8 cellular contexts compared by ENCODE assay signal in genomic region chr17:79993390-79994221, GRCh38. TPM values are rescaled to one million over a fixed set of nuclear protein-coding genes. Genes with fewer than 3 reads are reported as not detected.
DNase-seq lines count a peak whose midpoint lies in the region; ATAC-seq and TF ChIP-seq lines count a peak whose summit lies in the region.

No MANE protein-coding gene starts in this region.

- H3K9me3 Mint-ChIP-seq in activated CD8-positive, alpha-beta T cell treated with anti-CD3 and anti-CD28 coated beads, Interleukin-2, amount 10 ng/mL, durations not matched to agents 7 days and 5 days (ENCODE audit: insufficient read depth): no peaks in the 10 kb centered on the region

- no peak for TF ChIP-seq CTCF in foreskin fibroblast (IDR thresholded peaks at IDR 0.05; ENCODE audit: low read depth, low read length)

- peak overlapping the region; percentile 70 for H3K4me3 Mint-ChIP-seq in activated CD8-positive, alpha-beta T cell treated with anti-CD3 and anti-CD28 coated beads, Interleukin-2, amount 10 ng/mL, durations not matched to agents 7 days and 5 days

- ATAC-seq in activated CD8-positive, alpha-beta T cell treated with anti-CD3 and anti-CD28 coated beads, Interleukin-2, amount 10 ng/mL, durations not matched to agents 7 days and 5 days: peak; percentile 21
- ATAC-seq in HG03378 (IDR thresholded peaks at IDR 0.05; ENCODE audit: unreplicated experiment) (no peak), HG02759 (IDR thresholded peaks at IDR 0.05; ENCODE audit: unreplicated experiment) (no peak)

- POLR2A ChIA-PET in activated CD8-positive, alpha-beta T cell treated with anti-CD3 and anti-CD28 coated beads, Interleukin-2, amount 10 ng/mL, durations not matched to agents 7 days and 5 days (lab: Charles Lee): interaction anchor here (0.7 to 1.8 kb wide), 2 partner anchors 154 to 155 kb away, joined by 3 to 5 read pairs; partner anchors contain the start of gene CBX4

- no peak overlapping the region for H3K27ac ChIP-seq in rectal smooth muscle tissue (ENCODE audit: low read depth, low read length)

- H3K4me3 ChIP-seq in foreskin fibroblast (ENCODE audit: low read depth in 1 of 2, low read length in 2 of 2) (peak overlapping the region in 1 of 2 donors; percentile 7), rectal smooth muscle tissue (ENCODE audit: low read length) (peak overlapping the region; percentile 15)

- peak overlapping the region; percentile 50 for H3K27ac Mint-ChIP-seq in activated CD8-positive, alpha-beta T cell treated with anti-CD3 and anti-CD28 coated beads, Interleukin-2, amount 10 ng/mL, durations not matched to agents 7 days and 5 days

- DNase-seq in NCI-H2171 treated with DMSO at 0.1 percent for 48 hours (lab: John Stamatoyannopoulos, UW) (peak; percentile 93), foreskin fibroblast (peak; percentile 87 to 97), NCI-H1105 (lab: John Stamatoyannopoulos, UW) (no peak)
- peak; percentile 65 for DNase-seq in activated CD8-positive, alpha-beta T cell treated with anti-CD3 and anti-CD28 coated beads, Interleukin-2, amount 10 ng/mL, durations not matched to agents 7 days and 5 days

- H3K27me3 ChIP-seq in rectal smooth muscle tissue (ENCODE audit: control insufficient read depth, insufficient read depth, low read length): no peaks in the 10 kb centered on the region

- H3K4me1 ChIP-seq in rectal smooth muscle tissue (ENCODE audit: control insufficient read depth, insufficient read depth, low read length): peaks cover 16% of the 10 kb centered on the region

- CTCF ChIA-PET in activated CD8-positive, alpha-beta T cell treated with anti-CD3 and anti-CD28 coated beads, Interleukin-2, amount 10 ng/mL, durations not matched to agents 7 days and 5 days (lab: Charles Lee): interaction anchor here (0.7 to 2.8 kb wide), 19 partner anchors 9 to 252 kb away, joined by 3 to 12 read pairs (median 4); partner anchors contain the start of genes CBX4, CBX8 and GAA

- H3K36me3 Mint-ChIP-seq in activated CD8-positive, alpha-beta T cell treated with anti-CD3 and anti-CD28 coated beads, Interleukin-2, amount 10 ng/mL, durations not matched to agents 7 days and 5 days (ENCODE audit: low read depth): peaks cover 2% of the 10 kb centered on the region

- peak; percentile 13 for TF ChIP-seq POLR2A in GM15510 (IDR thresholded peaks at IDR 0.05; ENCODE audit: borderline replicate concordance, extremely low read depth, insufficient read length)

- no peaks in the 10 kb centered on the region for H3K36me3 ChIP-seq in rectal smooth muscle tissue (ENCODE audit: control insufficient read depth, insufficient read depth, low read length)

- peaks cover 65% of the 10 kb centered on the region for H3K4me1 Mint-ChIP-seq in activated CD8-positive, alpha-beta T cell treated with anti-CD3 and anti-CD28 coated beads, Interleukin-2, amount 10 ng/mL, durations not matched to agents 7 days and 5 days (ENCODE audit: low read depth)

- no peaks in the 10 kb centered on the region for H3K27me3 Mint-ChIP-seq in activated CD8-positive, alpha-beta T cell treated with anti-CD3 and anti-CD28 coated beads, Interleukin-2, amount 10 ng/mL, durations not matched to agents 7 days and 5 days (ENCODE audit: low read depth)

- no peak overlapping the region for H3K9ac ChIP-seq in rectal smooth muscle tissue (ENCODE audit: low read length)

RNA-seq across cellular contexts. Expression of gene TBC1D16, which starts 42.1 kb away (rescaled TPM):
- total RNA-seq in activated CD8-positive, alpha-beta T cell treated with anti-CD3 and anti-CD28 coated beads, Interleukin-2, amount 10 ng/mL, durations not matched to agents 7 days and 5 days: 1 to 10 TPM; 1.3 to 2.1 TPM

RNA-seq across cellular contexts. Expression of gene CCDC40, which starts 42.8 kb away (rescaled TPM):
- total RNA-seq in activated CD8-positive, alpha-beta T cell treated with anti-CD3 and anti-CD28 coated beads, Interleukin-2, amount 10 ng/mL, durations not matched to agents 7 days and 5 days: not detected
